In genomic region chr6:14573267-14573666, GRCh38 we compare ENCODE assay signal across 10 cellular contexts.
"Had no signal": no experiment of that assay in that cellular context is flagged by ENCODE, and none has a peak within 500 bp of the region (broad histone marks: within the 10 kb centered on the region; RNA-seq: fewer than 3 reads in every experiment).

No MANE protein-coding gene starts in this region.

- H3K27ac Mint-ChIP-seq: activated CD4-positive, alpha-beta memory T cell treated with anti-CD3 and anti-CD28 coated beads, Interleukin-2, amount 10 ng/mL, durations not matched to agents 7 days and 5 days had no signal

- H3K4me3 Mint-ChIP-seq: activated CD4-positive, alpha-beta memory T cell treated with anti-CD3 and anti-CD28 coated beads, Interleukin-2, amount 10 ng/mL, durations not matched to agents 7 days and 5 days had no signal

- DNase-seq: activated CD4-positive, alpha-beta memory T cell treated with anti-CD3 and anti-CD28 coated beads, Interleukin-2, amount 10 ng/mL, durations not matched to agents 7 days and 5 days; activated CD4-positive, alpha-beta T cell treated with anti-CD3 and anti-CD28 coated beads for 1 hour; activated CD8-positive, alpha-beta memory T cell treated with anti-CD3 and anti-CD28 coated beads, Interleukin-2, amount 50 U/mL, for 4 hours; activated naive CD4-positive, alpha-beta T cell; aorta; dorsolateral prefrontal cortex; mesendoderm; stimulated activated CD4-positive, alpha-beta T cell treated with anti-CD3 and anti-CD28 coated beads, Interleukin-4, amount 100 ng/mL, for 1 hour; stimulated activated CD8-positive, alpha-beta memory T cell treated with anti-CD3 and anti-CD28 coated beads, Interleukin-4, amount 100 ng/mL, for 48 hours; stomach had no signal

- H3K4me1 Mint-ChIP-seq: activated CD4-positive, alpha-beta memory T cell treated with anti-CD3 and anti-CD28 coated beads, Interleukin-2, amount 10 ng/mL, durations not matched to agents 7 days and 5 days had no signal
